ENCODE assay signal across 15 cellular contexts in genomic region chr22:32754413-32755041, GRCh38. TPM values are rescaled to one million over a fixed set of nuclear protein-coding genes. Genes with fewer than 3 reads are reported as not detected.
DNase-seq lines count a peak whose midpoint lies in the region; ATAC-seq, FAIRE-seq and TF ChIP-seq lines count a peak whose summit lies in the region.
"Had no signal": no experiment of that assay in that cellular context is flagged by ENCODE, and none has a peak within 500 bp of the region (broad histone marks: within the 10 kb centered on the region; RNA-seq: fewer than 3 reads in every experiment).

No MANE protein-coding gene starts in this region.

- no peaks in the 10 kb centered on the region for H3K9me3 Mint-ChIP-seq in astrocyte (ENCODE audit: unreplicated experiment)
- H3K9me3 Mint-ChIP-seq: activated naive CD4-positive, alpha-beta T cell treated with anti-CD3 and anti-CD28 coated beads, Interleukin-2, amount 50 U/mL, for 24 hours had no signal

- no peak overlapping the region for H3K27ac Mint-ChIP-seq in astrocyte (ENCODE audit: unreplicated experiment)
- H3K27ac Mint-ChIP-seq: activated naive CD4-positive, alpha-beta T cell treated with anti-CD3 and anti-CD28 coated beads, Interleukin-2, amount 50 U/mL, for 24 hours; B cell had no signal

- FAIRE-seq in astrocyte (lab: Jason Lieb, UNC): no peak
- FAIRE-seq: GM18507 had no signal

- ATAC-seq in gastrocnemius medialis: peak; percentile 74 to 83

- no peak overlapping the region for H3K4me3 Mint-ChIP-seq in astrocyte (ENCODE audit: unreplicated experiment)
- H3K4me3 Mint-ChIP-seq: activated naive CD4-positive, alpha-beta T cell treated with anti-CD3 and anti-CD28 coated beads, Interleukin-2, amount 50 U/mL, for 24 hours; B cell had no signal

- TF ChIP-seq POLR2A in gastrocnemius medialis (IDR thresholded peaks at IDR 0.05) (no peak), erythroblast (IDR thresholded peaks at IDR 0.05; ENCODE audit: low read length) (no peak)

- H3K9me3 ChIP-seq in astrocyte (ENCODE audit: insufficient read depth, low read depth, low read length) (no peaks in the 10 kb centered on the region), left ventricle myocardium inferior (replicated peaks) (no peaks in the 10 kb centered on the region), gastrocnemius medialis (no peaks in the 10 kb centered on the region)
- H3K9me3 ChIP-seq: ovary had no signal

- no peaks in the 10 kb centered on the region for H3K36me3 ChIP-seq in astrocyte (ENCODE audit: insufficient read depth, low read length)
- no peaks in the 10 kb centered on the region for H3K36me3 ChIP-seq in left ventricle myocardium inferior
- H3K36me3 ChIP-seq in gastrocnemius medialis: no peaks in the 10 kb centered on the region
- H3K36me3 ChIP-seq: ovary had no signal

- H3K27ac ChIP-seq in astrocyte (ENCODE audit: low read depth, low read length): no peak overlapping the region
- H3K27ac ChIP-seq in left ventricle myocardium inferior (replicated peaks): peak overlapping the region; percentile 69
- H3K27ac ChIP-seq in gastrocnemius medialis: peak overlapping the region; percentile 51 to 66 (median 58)
- H3K27ac ChIP-seq: ovary had no signal

- peaks cover 3% of the 10 kb centered on the region for H3K36me3 Mint-ChIP-seq in astrocyte (ENCODE audit: low read depth, unreplicated experiment)
- H3K36me3 Mint-ChIP-seq: activated naive CD4-positive, alpha-beta T cell treated with anti-CD3 and anti-CD28 coated beads, Interleukin-2, amount 50 U/mL, for 24 hours had no signal

- no peak overlapping the region for H2AFZ ChIP-seq in astrocyte (ENCODE audit: low read depth, low read length)

- H3K4me1 ChIP-seq in astrocyte (ENCODE audit: insufficient read depth, low read length) (peaks cover 24% of the 10 kb centered on the region), left ventricle myocardium inferior (peaks cover 30% of the 10 kb centered on the region), gastrocnemius medialis (peaks cover 0 to 10% of the 10 kb centered on the region in 2 donors)

- in situ Hi-C loops in gastrocnemius medialis (cut with MboI; ENCODE audit: low sequenced_read_pairs in 4 of 4): no loop called here

- TF ChIP-seq CTCF in astrocyte (IDR thresholded peaks at IDR 0.05; ENCODE audit: insufficient read depth, low read depth, low read length) (no peak), left ventricle myocardium inferior (IDR thresholded peaks at IDR 0.05; ENCODE audit: borderline replicate concordance) (no peak), gastrocnemius medialis (IDR thresholded peaks at IDR 0.05 in 4 of 5, conservative IDR thresholded peaks at IDR 0.05 in 1 of 5) (no peak)

- peak; percentile 4 for DNase-seq in ELF-1 (ENCODE audit: low read depth, low spot score)
- peak; percentile 26 for DNase-seq in astrocyte (ENCODE audit: low read depth)
- peak; percentile 60 for DNase-seq in left ventricle myocardium inferior
- peak; percentile 20 to 72 for DNase-seq in gastrocnemius medialis
- no peak for DNase-seq in erythroblast (lab: John Stamatoyannopoulos, UW)
- no peak for DNase-seq in NOMO-1 treated with dmso at 0.1 percent for 144 hours (lab: John Stamatoyannopoulos, UW; ENCODE audit: unreplicated experiment)
- no peak for DNase-seq in T-helper 1 cell
- no peak for DNase-seq in SIG-M5 (lab: John Stamatoyannopoulos, UW)
- DNase-seq: NCI-H2107, ovary, T1000 had no signal

- H3K4me3 ChIP-seq in astrocyte (ENCODE audit: insufficient read depth, low read depth, low read length): no peak overlapping the region
- no peak overlapping the region for H3K4me3 ChIP-seq in left ventricle myocardium inferior
- H3K4me3 ChIP-seq in gastrocnemius medialis: no peak overlapping the region
- H3K4me3 ChIP-seq: ovary had no signal

- H3K27me3 Mint-ChIP-seq in astrocyte (ENCODE audit: low read depth, unreplicated experiment): peaks cover 5% of the 10 kb centered on the region
- H3K27me3 Mint-ChIP-seq: activated naive CD4-positive, alpha-beta T cell treated with anti-CD3 and anti-CD28 coated beads, Interleukin-2, amount 50 U/mL, for 24 hours; B cell had no signal

- no peak overlapping the region for H3K9ac ChIP-seq in astrocyte (ENCODE audit: low read length)

- intact Hi-C loops in left ventricle myocardium inferior (cut with micrococcal nuclease): no loop called here
- intact Hi-C loops in gastrocnemius medialis (cut with DNase I; ENCODE audit: low total_unique reads): no loop called here

- H3K27me3 ChIP-seq in astrocyte (ENCODE audit: insufficient read depth, low read length) (no peaks in the 10 kb centered on the region), left ventricle myocardium inferior (ENCODE audit: low read depth) (no peaks in the 10 kb centered on the region), gastrocnemius medialis (no peaks in the 10 kb centered on the region)
- H3K27me3 ChIP-seq: ovary had no signal

- H3K4me2 ChIP-seq in astrocyte (ENCODE audit: low read length): peak overlapping the region; percentile 3

- H4K20me1 ChIP-seq in astrocyte (ENCODE audit: insufficient read depth, low read length): no peaks in the 10 kb centered on the region

- H3K79me2 ChIP-seq in astrocyte (ENCODE audit: insufficient read depth, low read length): no peaks in the 10 kb centered on the region

- H3K4me1 Mint-ChIP-seq in astrocyte (ENCODE audit: low read depth, unreplicated experiment): peaks cover 14% of the 10 kb centered on the region
- H3K4me1 Mint-ChIP-seq: activated naive CD4-positive, alpha-beta T cell treated with anti-CD3 and anti-CD28 coated beads, Interleukin-2, amount 50 U/mL, for 24 hours; B cell had no signal

RNA-seq across cellular contexts. Expression of gene TIMP3, which starts 47.0 kb away (rescaled TPM):
- total RNA-seq in astrocyte: 145 and 158 TPM in 2 replicates
- total RNA-seq in left ventricle myocardium inferior: 250 TPM
- 100 to 1,000 TPM; 102 to 247 (median 144) TPM for total RNA-seq in gastrocnemius medialis
- total RNA-seq: B cell, G401 had no signal

Comparison
In these comparisons a context has a peak if more than half of its experiments do, and no peak if none do; other contexts are left out.
1. DNase-seq: peak in ELF-1 (single experiment), astrocyte (single experiment), left ventricle myocardium inferior (single experiment) and gastrocnemius medialis (2 of 2); none in erythroblast (0 of 2), NOMO-1 treated with dmso at 0.1 percent for 144 hours (single experiment), T-helper 1 cell (0 of 5) and SIG-M5 (single experiment).